1 cellular context compared by ENCODE assay signal in the genomic region with DNA sequence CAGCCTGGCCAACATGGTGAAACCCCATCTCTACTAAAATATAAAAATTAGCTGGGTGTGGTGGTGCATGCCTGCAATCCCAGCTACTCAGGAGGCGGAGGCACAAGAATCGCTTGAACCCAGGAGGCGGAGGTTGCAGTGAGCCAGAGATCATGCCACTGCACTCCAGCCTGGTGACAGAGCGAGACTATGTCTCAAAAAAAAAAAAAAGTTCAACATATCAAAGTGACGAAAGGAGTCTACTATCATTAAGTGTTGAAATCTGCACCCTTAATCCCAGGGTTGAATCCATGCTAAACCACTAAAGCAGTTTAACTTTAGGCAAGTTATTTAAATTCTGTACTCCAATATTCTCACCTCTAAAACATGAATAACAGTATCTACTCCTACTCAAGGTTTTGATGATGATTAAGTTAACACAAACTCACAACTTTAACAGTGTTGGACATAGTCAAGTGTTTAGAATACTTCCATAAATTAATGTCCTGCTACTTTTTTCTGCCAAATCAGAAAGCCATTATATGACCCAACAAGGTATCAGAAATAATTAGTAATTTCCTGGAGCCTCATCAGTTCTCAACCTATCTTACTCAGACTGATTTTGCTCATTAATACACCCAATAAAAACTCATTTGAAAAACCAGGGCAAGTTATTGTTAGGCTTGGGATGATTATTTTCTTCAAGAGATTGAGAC.
TF ChIP-seq lines count a peak whose summit lies in the region.

No MANE protein-coding gene starts in this region.

TF ChIP-seq in GM23338, 12 proteins besides CTCF, POLR2A, EP300 and RAD21:
- no peak for TF ChIP-seq EZH2phosphoT487 (IDR thresholded peaks at IDR 0.05; ENCODE audit: unreplicated experiment)
- no peak for TF ChIP-seq EZH2 (IDR thresholded peaks at IDR 0.05; ENCODE audit: low read depth, unreplicated experiment)
- TF ChIP-seq, protein P1, sequence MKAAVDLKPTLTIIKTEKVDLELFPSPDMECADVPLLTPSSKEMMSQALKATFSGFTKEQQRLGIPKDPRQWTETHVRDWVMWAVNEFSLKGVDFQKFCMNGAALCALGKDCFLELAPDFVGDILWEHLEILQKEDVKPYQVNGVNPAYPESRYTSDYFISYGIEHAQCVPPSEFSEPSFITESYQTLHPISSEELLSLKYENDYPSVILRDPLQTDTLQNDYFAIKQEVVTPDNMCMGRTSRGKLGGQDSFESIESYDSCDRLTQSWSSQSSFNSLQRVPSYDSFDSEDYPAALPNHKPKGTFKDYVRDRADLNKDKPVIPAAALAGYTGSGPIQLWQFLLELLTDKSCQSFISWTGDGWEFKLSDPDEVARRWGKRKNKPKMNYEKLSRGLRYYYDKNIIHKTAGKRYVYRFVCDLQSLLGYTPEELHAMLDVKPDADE (IDR thresholded peaks at IDR 0.05) = no peak
- TF ChIP-seq CREB1 (CRISPR knock-in tag; IDR thresholded peaks at IDR 0.05; ENCODE audit: low read depth) = no peak
- no peak for TF ChIP-seq NANOG (IDR thresholded peaks at IDR 0.05; ENCODE audit: borderline replicate concordance)
- TF ChIP-seq, protein P2, sequence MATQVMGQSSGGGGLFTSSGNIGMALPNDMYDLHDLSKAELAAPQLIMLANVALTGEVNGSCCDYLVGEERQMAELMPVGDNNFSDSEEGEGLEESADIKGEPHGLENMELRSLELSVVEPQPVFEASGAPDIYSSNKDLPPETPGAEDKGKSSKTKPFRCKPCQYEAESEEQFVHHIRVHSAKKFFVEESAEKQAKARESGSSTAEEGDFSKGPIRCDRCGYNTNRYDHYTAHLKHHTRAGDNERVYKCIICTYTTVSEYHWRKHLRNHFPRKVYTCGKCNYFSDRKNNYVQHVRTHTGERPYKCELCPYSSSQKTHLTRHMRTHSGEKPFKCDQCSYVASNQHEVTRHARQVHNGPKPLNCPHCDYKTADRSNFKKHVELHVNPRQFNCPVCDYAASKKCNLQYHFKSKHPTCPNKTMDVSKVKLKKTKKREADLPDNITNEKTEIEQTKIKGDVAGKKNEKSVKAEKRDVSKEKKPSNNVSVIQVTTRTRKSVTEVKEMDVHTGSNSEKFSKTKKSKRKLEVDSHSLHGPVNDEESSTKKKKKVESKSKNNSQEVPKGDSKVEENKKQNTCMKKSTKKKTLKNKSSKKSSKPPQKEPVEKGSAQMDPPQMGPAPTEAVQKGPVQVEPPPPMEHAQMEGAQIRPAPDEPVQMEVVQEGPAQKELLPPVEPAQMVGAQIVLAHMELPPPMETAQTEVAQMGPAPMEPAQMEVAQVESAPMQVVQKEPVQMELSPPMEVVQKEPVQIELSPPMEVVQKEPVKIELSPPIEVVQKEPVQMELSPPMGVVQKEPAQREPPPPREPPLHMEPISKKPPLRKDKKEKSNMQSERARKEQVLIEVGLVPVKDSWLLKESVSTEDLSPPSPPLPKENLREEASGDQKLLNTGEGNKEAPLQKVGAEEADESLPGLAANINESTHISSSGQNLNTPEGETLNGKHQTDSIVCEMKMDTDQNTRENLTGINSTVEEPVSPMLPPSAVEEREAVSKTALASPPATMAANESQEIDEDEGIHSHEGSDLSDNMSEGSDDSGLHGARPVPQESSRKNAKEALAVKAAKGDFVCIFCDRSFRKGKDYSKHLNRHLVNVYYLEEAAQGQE (IDR thresholded peaks at IDR 0.05; ENCODE audit: unreplicated experiment) = no peak
- TF ChIP-seq ZNF114 (CRISPR knock-in tag; IDR thresholded peaks at IDR 0.05) = no peak
- no peak for TF ChIP-seq JUNB (IDR thresholded peaks at IDR 0.05; ENCODE audit: unreplicated experiment)
- TF ChIP-seq, protein P3, sequence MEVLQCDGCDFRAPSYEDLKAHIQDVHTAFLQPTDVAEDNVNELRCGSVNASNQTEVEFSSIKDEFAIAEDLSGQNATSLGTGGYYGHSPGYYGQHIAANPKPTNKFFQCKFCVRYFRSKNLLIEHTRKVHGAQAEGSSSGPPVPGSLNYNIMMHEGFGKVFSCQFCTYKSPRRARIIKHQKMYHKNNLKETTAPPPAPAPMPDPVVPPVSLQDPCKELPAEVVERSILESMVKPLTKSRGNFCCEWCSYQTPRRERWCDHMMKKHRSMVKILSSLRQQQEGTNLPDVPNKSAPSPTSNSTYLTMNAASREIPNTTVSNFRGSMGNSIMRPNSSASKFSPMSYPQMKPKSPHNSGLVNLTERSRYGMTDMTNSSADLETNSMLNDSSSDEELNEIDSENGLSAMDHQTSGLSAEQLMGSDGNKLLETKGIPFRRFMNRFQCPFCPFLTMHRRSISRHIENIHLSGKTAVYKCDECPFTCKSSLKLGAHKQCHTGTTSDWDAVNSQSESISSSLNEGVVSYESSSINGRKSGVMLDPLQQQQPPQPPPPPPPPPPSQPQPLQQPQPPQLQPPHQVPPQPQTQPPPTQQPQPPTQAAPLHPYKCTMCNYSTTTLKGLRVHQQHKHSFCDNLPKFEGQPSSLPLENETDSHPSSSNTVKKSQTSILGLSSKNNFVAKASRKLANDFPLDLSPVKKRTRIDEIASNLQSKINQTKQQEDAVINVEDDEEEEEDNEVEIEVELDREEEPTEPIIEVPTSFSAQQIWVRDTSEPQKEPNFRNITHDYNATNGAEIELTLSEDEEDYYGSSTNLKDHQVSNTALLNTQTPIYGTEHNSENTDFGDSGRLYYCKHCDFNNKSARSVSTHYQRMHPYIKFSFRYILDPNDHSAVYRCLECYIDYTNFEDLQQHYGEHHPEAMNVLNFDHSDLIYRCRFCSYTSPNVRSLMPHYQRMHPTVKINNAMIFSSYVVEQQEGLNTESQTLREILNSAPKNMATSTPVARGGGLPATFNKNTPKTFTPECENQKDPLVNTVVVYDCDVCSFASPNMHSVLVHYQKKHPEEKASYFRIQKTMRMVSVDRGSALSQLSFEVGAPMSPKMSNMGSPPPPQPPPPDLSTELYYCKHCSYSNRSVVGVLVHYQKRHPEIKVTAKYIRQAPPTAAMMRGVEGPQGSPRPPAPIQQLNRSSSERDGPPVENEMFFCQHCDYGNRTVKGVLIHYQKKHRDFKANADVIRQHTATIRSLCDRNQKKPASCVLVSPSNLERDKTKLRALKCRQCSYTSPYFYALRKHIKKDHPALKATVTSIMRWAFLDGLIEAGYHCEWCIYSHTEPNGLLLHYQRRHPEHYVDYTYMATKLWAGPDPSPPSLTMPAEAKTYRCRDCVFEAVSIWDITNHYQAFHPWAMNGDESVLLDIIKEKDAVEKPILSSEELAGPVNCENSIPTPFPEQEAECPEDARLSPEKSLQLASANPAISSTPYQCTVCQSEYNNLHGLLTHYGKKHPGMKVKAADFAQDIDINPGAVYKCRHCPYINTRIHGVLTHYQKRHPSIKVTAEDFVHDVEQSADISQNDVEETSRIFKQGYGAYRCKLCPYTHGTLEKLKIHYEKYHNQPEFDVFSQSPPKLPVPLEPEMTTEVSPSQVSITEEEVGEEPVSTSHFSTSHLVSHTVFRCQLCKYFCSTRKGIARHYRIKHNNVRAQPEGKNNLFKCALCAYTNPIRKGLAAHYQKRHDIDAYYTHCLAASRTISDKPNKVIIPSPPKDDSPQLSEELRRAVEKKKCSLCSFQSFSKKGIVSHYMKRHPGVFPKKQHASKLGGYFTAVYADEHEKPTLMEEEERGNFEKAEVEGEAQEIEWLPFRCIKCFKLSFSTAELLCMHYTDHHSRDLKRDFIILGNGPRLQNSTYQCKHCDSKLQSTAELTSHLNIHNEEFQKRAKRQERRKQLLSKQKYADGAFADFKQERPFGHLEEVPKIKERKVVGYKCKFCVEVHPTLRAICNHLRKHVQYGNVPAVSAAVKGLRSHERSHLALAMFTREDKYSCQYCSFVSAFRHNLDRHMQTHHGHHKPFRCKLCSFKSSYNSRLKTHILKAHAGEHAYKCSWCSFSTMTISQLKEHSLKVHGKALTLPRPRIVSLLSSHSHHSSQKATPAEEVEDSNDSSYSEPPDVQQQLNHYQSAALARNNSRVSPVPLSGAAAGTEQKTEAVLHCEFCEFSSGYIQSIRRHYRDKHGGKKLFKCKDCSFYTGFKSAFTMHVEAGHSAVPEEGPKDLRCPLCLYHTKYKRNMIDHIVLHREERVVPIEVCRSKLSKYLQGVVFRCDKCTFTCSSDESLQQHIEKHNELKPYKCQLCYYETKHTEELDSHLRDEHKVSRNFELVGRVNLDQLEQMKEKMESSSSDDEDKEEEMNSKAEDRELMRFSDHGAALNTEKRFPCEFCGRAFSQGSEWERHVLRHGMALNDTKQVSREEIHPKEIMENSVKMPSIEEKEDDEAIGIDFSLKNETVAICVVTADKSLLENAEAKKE (CRISPR knock-in tag; IDR thresholded peaks at IDR 0.05) = no peak
- TF ChIP-seq ZNF331 (CRISPR knock-in tag; IDR thresholded peaks at IDR 0.05; ENCODE audit: low read depth) = no peak
- no peak for TF ChIP-seq STAT1 (IDR thresholded peaks at IDR 0.05; ENCODE audit: unreplicated experiment)
- TF ChIP-seq POLR2AphosphoS5 (IDR thresholded peaks at IDR 0.05; ENCODE audit: low read depth) = no peak
